Comparison of ENCODE assay signal across 16 cellular contexts in the genomic region with DNA sequence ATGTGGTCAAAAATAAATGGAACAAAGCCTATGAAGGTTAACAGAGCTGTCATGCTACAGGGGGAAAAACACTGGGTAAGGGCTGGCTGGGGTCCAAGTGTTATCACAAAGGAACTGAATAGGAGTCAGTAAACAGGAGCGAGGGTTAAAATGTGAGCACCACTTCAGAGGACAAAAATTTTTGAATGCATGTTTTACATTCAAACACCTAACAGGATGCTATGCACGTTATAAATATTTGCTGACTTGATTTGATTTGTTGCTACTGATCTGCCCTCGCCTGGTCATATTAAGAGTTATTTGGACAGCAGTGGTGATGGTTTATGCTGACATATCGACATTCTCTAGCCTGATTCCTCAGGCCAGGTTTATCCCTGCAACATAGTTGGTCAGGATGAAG. TPM values are rescaled to one million over a fixed set of nuclear protein-coding genes. Genes with fewer than 3 reads are reported as not detected.
A peak's percentile ranks its signal among the peaks of the same experiment; 100 is the strongest.
DNase-seq lines count a peak whose midpoint lies in the region; ATAC-seq lines count a peak whose summit lies in the region.
"Had no signal": no experiment of that assay in that cellular context is flagged by ENCODE, and none has a peak within 500 bp of the region (broad histone marks: within the 10 kb centered on the region; RNA-seq: fewer than 3 reads in every experiment).

No MANE protein-coding gene starts in this region.

- ATAC-seq in HG03139 (IDR thresholded peaks at IDR 0.05; ENCODE audit: unreplicated experiment) (no peak), GM21526 (IDR thresholded peaks at IDR 0.05; ENCODE audit: low FRiP score, unreplicated experiment) (no peak)
- ATAC-seq: left colon; naive thymus-derived CD4-positive, alpha-beta T cell; stimulated activated effector memory CD8-positive, alpha-beta T cell treated with anti-CD3 and anti-CD28 coated beads, Interleukin-12 subunit alpha, Interleukin-12 subunit beta, amount 100 ng/mL, for 72 hours had no signal

- peak; percentile 95 for DNase-seq in DMS153 treated with DMSO at 0.1 percent for 48 hours (lab: John Stamatoyannopoulos, UW; ENCODE audit: unreplicated experiment)
- peak; percentile 96 for DNase-seq in NCI-H2029 (lab: John Stamatoyannopoulos, UW)
- peak; percentile 7 for DNase-seq in RPMI8226
- peak; percentile 65 for DNase-seq in glomerular endothelial cell (ENCODE audit: extremely low read depth, low read depth, low spot score)
- DNase-seq in HuH-7.5 (ENCODE audit: low spot score) = no peak
- no peak for DNase-seq in iPS-NIHi7 (ENCODE audit: extremely low spot score)
- DNase-seq: activated naive CD4-positive, alpha-beta T cell treated with anti-CD3 and anti-CD28 coated beads, Interleukin-2, amount 10 ng/mL, durations not matched to agents 7 days and 5 days; caudate nucleus; left colon; naive thymus-derived CD4-positive, alpha-beta T cell; retina; stimulated activated CD4-positive, alpha-beta T cell treated with anti-CD3 and anti-CD28 coated beads, Interleukin-4, amount 100 ng/mL, for 1 hour; uterus had no signal

RNA-seq across cellular contexts. Expression of a gene that starts 7.4 kb away (rescaled TPM):
- 94.2 and 117 TPM in 2 replicates for total RNA-seq in glomerular endothelial cell

Comparison
In these comparisons a context has a peak if more than half of its experiments do, and no peak if none do; other contexts are left out.
1. DNase-seq: peak in DMS153 treated with DMSO at 0.1 percent for 48 hours (single experiment), NCI-H2029 (single experiment), RPMI8226 (single experiment) and glomerular endothelial cell (single experiment); none in HuH-7.5 (single experiment) and iPS-NIHi7 (single experiment).